ENCODE assay signal across 19 cellular contexts in genomic region chr12:68780731-68781130, GRCh38. TPM values are rescaled to one million over a fixed set of nuclear protein-coding genes. Genes with fewer than 3 reads are reported as not detected.
A peak's percentile ranks its signal among the peaks of the same experiment; 100 is the strongest.
DNase-seq lines count a peak whose midpoint lies in the region; ATAC-seq and TF ChIP-seq lines count a peak whose summit lies in the region.
"Had no signal": no experiment of that assay in that cellular context is flagged by ENCODE, and none has a peak within 500 bp of the region (broad histone marks: within the 10 kb centered on the region; RNA-seq: fewer than 3 reads in every experiment).

No MANE protein-coding gene starts in this region.

- H3K4me3 Mint-ChIP-seq in WTC11, result no peak overlapping the region
- peak overlapping the region; percentile 62 for H3K4me3 Mint-ChIP-seq in type B pancreatic cell
- H3K4me3 Mint-ChIP-seq: activated CD8-positive, alpha-beta T cell treated with anti-CD3 and anti-CD28 coated beads for 36 hours; activated T-helper 17 cell treated with anti-CD3 and anti-CD28 coated beads, Interleukin-2, amount 50 U/mL, for 72 hours had no signal

- H3K27me3 Mint-ChIP-seq in WTC11 (ENCODE audit: low read depth), result no peaks in the 10 kb centered on the region
- no peaks in the 10 kb centered on the region for H3K27me3 Mint-ChIP-seq in type B pancreatic cell
- H3K27me3 Mint-ChIP-seq: activated CD8-positive, alpha-beta T cell treated with anti-CD3 and anti-CD28 coated beads for 36 hours; activated T-helper 17 cell treated with anti-CD3 and anti-CD28 coated beads, Interleukin-2, amount 50 U/mL, for 72 hours had no signal

- ATAC-seq in WTC11 (no peak), HG03139 (IDR thresholded peaks at IDR 0.05; ENCODE audit: unreplicated experiment) (no peak), HG03196 (IDR thresholded peaks at IDR 0.05; ENCODE audit: unreplicated experiment) (no peak)
- ATAC-seq: activated CD8-positive, alpha-beta T cell treated with anti-CD3 and anti-CD28 coated beads for 36 hours; activated naive CD4-positive, alpha-beta T cell treated with anti-CD3 and anti-CD28 coated beads, Interleukin-2, amount 50 U/mL, for 72 hours; activated T-helper 17 cell treated with anti-CD3 and anti-CD28 coated beads, Interleukin-2, amount 50 U/mL, for 72 hours had no signal

- H3K9me3 Mint-ChIP-seq in WTC11, result no peaks in the 10 kb centered on the region
- peaks cover 3% of the 10 kb centered on the region for H3K9me3 Mint-ChIP-seq in type B pancreatic cell
- H3K9me3 Mint-ChIP-seq: activated CD8-positive, alpha-beta T cell treated with anti-CD3 and anti-CD28 coated beads for 36 hours; activated naive CD4-positive, alpha-beta T cell treated with anti-CD3 and anti-CD28 coated beads, Interleukin-2, amount 50 U/mL, for 72 hours; activated T-helper 17 cell treated with anti-CD3 and anti-CD28 coated beads, Interleukin-2, amount 50 U/mL, for 72 hours had no signal

- TF ChIP-seq CTCF in WTC11 (IDR thresholded peaks at IDR 0.05), result no peak
- no peak for TF ChIP-seq CTCF in type B pancreatic cell (conservative IDR thresholded peaks at IDR 0.05)

- POLR2A ChIA-PET in WTC11 (lab: Charles Lee), result interaction anchor here (0.6 kb wide), 1 partner anchor 97 kb away, joined by 6 read pairs; no protein-coding TSS in a partner anchor

- no peak for DNase-seq in WTC11 (ENCODE audit: low spot score)
- peak; percentile 55 for DNase-seq in epidermal melanocyte (ENCODE audit: insufficient read length, low spot score)
- DNase-seq in medulla oblongata (ENCODE audit: extremely low spot score), result peak; percentile 57
- DNase-seq in type B pancreatic cell (ENCODE audit: extremely low spot score, unreplicated experiment), result no peak
- DNase-seq in posterior cingulate gyrus, result no peak
- DNase-seq: activated CD8-positive, alpha-beta T cell treated with anti-CD3 and anti-CD28 coated beads for 36 hours; aorta; DND-41; NCI-H1417; NCI-H2029 treated with DMSO at 0.1 percent for 48 hours; NCI-H226; NCI-H774; SJCRH30; stomach; T-helper 1 cell had no signal

- CTCF ChIA-PET in WTC11 (lab: Charles Lee), result interaction anchor here (0.7 kb wide), 1 partner anchor 34 kb away, joined by 3 read pairs; no protein-coding TSS in a partner anchor

- H3K27ac Mint-ChIP-seq in WTC11, result peak overlapping the region; percentile 60
- peak overlapping the region; percentile 91 for H3K27ac Mint-ChIP-seq in type B pancreatic cell
- H3K27ac Mint-ChIP-seq: activated CD8-positive, alpha-beta T cell treated with anti-CD3 and anti-CD28 coated beads for 36 hours; activated T-helper 17 cell treated with anti-CD3 and anti-CD28 coated beads, Interleukin-2, amount 50 U/mL, for 72 hours had no signal

- no peaks in the 10 kb centered on the region for H3K36me3 Mint-ChIP-seq in WTC11
- H3K36me3 Mint-ChIP-seq in type B pancreatic cell, result peaks cover 4% of the 10 kb centered on the region
- H3K36me3 Mint-ChIP-seq: activated naive CD4-positive, alpha-beta T cell treated with anti-CD3 and anti-CD28 coated beads, Interleukin-2, amount 50 U/mL, for 72 hours had no signal

- H3K4me1 Mint-ChIP-seq in WTC11 (peaks cover 2% of the 10 kb centered on the region; the same call in 1 of the 2 replicates), type B pancreatic cell (ENCODE audit: unreplicated experiment) (peaks cover 5% of the 10 kb centered on the region)
- H3K4me1 Mint-ChIP-seq: activated T-helper 17 cell treated with anti-CD3 and anti-CD28 coated beads, Interleukin-2, amount 50 U/mL, for 72 hours had no signal

- intact Hi-C loops in posterior cingulate gyrus (cut with DNase I), result no loop called here

TF ChIP-seq in WTC11, 78 proteins besides CTCF, POLR2A, EP300 and RAD21:
- TF ChIP-seq JAZF1 (CRISPR knock-in tag; IDR thresholded peaks at IDR 0.05) (no peak), FOXJ3 (CRISPR knock-in tag; IDR thresholded peaks at IDR 0.05; ENCODE audit: borderline replicate concordance) (no peak), ZSCAN18 (CRISPR knock-in tag; IDR thresholded peaks at IDR 0.05) (no peak), USF1 (CRISPR knock-in tag; IDR thresholded peaks at IDR 0.05) (no peak), TEAD4 (CRISPR knock-in tag; IDR thresholded peaks at IDR 0.05) (no peak), FOXP1 (CRISPR knock-in tag; IDR thresholded peaks at IDR 0.05; ENCODE audit: borderline replicate concordance) (no peak), ATF1 (CRISPR knock-in tag; IDR thresholded peaks at IDR 0.05) (no peak), JUN (CRISPR knock-in tag; IDR thresholded peaks at IDR 0.05) (no peak), ZNF396 (CRISPR knock-in tag; IDR thresholded peaks at IDR 0.05; ENCODE audit: borderline replicate concordance) (no peak), SMAD4 (CRISPR knock-in tag; IDR thresholded peaks at IDR 0.05) (no peak)
- TF ChIP-seq, protein P1, sequence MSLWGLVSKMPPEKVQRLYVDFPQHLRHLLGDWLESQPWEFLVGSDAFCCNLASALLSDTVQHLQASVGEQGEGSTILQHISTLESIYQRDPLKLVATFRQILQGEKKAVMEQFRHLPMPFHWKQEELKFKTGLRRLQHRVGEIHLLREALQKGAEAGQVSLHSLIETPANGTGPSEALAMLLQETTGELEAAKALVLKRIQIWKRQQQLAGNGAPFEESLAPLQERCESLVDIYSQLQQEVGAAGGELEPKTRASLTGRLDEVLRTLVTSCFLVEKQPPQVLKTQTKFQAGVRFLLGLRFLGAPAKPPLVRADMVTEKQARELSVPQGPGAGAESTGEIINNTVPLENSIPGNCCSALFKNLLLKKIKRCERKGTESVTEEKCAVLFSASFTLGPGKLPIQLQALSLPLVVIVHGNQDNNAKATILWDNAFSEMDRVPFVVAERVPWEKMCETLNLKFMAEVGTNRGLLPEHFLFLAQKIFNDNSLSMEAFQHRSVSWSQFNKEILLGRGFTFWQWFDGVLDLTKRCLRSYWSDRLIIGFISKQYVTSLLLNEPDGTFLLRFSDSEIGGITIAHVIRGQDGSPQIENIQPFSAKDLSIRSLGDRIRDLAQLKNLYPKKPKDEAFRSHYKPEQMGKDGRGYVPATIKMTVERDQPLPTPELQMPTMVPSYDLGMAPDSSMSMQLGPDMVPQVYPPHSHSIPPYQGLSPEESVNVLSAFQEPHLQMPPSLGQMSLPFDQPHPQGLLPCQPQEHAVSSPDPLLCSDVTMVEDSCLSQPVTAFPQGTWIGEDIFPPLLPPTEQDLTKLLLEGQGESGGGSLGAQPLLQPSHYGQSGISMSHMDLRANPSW (CRISPR knock-in tag; conservative IDR thresholded peaks at IDR 0.05; ENCODE audit: low read depth), result no peak
- TF ChIP-seq, protein P2, sequence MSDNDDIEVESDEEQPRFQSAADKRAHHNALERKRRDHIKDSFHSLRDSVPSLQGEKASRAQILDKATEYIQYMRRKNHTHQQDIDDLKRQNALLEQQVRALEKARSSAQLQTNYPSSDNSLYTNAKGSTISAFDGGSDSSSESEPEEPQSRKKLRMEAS (CRISPR knock-in tag; IDR thresholded peaks at IDR 0.05), result no peak

RNA-seq across cellular contexts. Expression of gene MDM2, which starts 27.2 kb away (rescaled TPM):
- total RNA-seq in WTC11 (2021), result 130 to 207 TPM (median 137 TPM) in 3 replicates
- total RNA-seq in type B pancreatic cell (ENCODE audit: low replicate concordance), result 162 and 299 TPM in 2 replicates

RNA-seq across cellular contexts. Expression of gene SLC35E3, which starts 34.8 kb away (rescaled TPM):
- 11.1 to 11.3 TPM (median 11.1 TPM) in 3 replicates for total RNA-seq in WTC11 (2021)
- total RNA-seq in type B pancreatic cell (ENCODE audit: low replicate concordance), result 10.1 and 10.7 TPM in 2 replicates

Comparison
In these comparisons a context has a peak if more than half of its experiments do, and no peak if none do; other contexts are left out.
1. DNase-seq: peak in epidermal melanocyte (single experiment) and medulla oblongata (single experiment); none in WTC11 (single experiment), type B pancreatic cell (single experiment) and posterior cingulate gyrus (0 of 10).